8 cellular contexts compared by ENCODE assay signal in genomic region chr19:8210660-8211101, GRCh38. TPM values are rescaled to one million over a fixed set of nuclear protein-coding genes. Genes with fewer than 3 reads are reported as not detected.
DNase-seq lines count a peak whose midpoint lies in the region; ATAC-seq, FAIRE-seq and TF ChIP-seq lines count a peak whose summit lies in the region.

No MANE protein-coding gene starts in this region.

- no peak for DNase-seq in CD14-positive monocyte (ENCODE audit: low spot score)
- DNase-seq in H9, result no peak
- no peak for DNase-seq in astrocyte (ENCODE audit: low read depth)
- DNase-seq in NK-92 (lab: John Stamatoyannopoulos, UW; ENCODE audit: unreplicated experiment), result no peak
- no peak for DNase-seq in activated CD4-positive, alpha-beta T cell treated with anti-CD3 and anti-CD28 coated beads for 48 hours

- H3K56ac ChIP-seq in H9 (ENCODE audit: insufficient read length, low read depth, low read length), result no peak overlapping the region

- H3K27me3 Mint-ChIP-seq in CD14-positive monocyte (ENCODE audit: low read depth in 3 of 3), result peaks cover 45 to 74% (median 66%) of the 10 kb centered on the region in 3 donors
- H3K27me3 Mint-ChIP-seq in H9 (ENCODE audit: low read depth), result peaks cover 2% of the 10 kb centered on the region; the same call in 1 of the 2 replicates
- peaks cover 17% of the 10 kb centered on the region for H3K27me3 Mint-ChIP-seq in astrocyte (ENCODE audit: low read depth, unreplicated experiment)

- no peak overlapping the region for H3K18ac ChIP-seq in H9 (ENCODE audit: insufficient read length, low read depth, low read length)

- no peak for TF ChIP-seq CTCF in CD14-positive monocyte (IDR thresholded peaks at IDR 0.05)
- TF ChIP-seq CTCF in H9 (conservative IDR thresholded peaks at IDR 0.05), result no peak
- no peak for TF ChIP-seq CTCF in astrocyte (IDR thresholded peaks at IDR 0.05; ENCODE audit: insufficient read depth, low read depth, low read length)

- H3K27me3 ChIP-seq in H9 (ENCODE audit: insufficient read depth, low read length) (no peaks in the 10 kb centered on the region), astrocyte (ENCODE audit: insufficient read depth, low read length) (peaks cover 4% of the 10 kb centered on the region), mucosa of stomach (ENCODE audit: control insufficient read depth, insufficient read depth, low read length) (peaks cover 20% of the 10 kb centered on the region)

- peaks cover 6 to 7% of the 10 kb centered on the region in 2 donors for H3K36me3 Mint-ChIP-seq in CD14-positive monocyte
- H3K36me3 Mint-ChIP-seq in H9 (ENCODE audit: insufficient read depth in 1 of 3, low read depth in 3 of 3), result peaks cover 15 to 28% (median 18%) of the 10 kb centered on the region in 3 experiments
- peaks cover 4% of the 10 kb centered on the region for H3K36me3 Mint-ChIP-seq in astrocyte (ENCODE audit: low read depth, unreplicated experiment)

- H2BK5ac ChIP-seq in H9 (ENCODE audit: insufficient read length, low read length), result no peak overlapping the region

- no peaks in the 10 kb centered on the region for H4K20me1 ChIP-seq in H9 (ENCODE audit: control insufficient read depth, insufficient read depth, insufficient read length)
- H4K20me1 ChIP-seq in astrocyte (ENCODE audit: insufficient read depth, low read length), result no peaks in the 10 kb centered on the region

- no peak overlapping the region for H2AK5ac ChIP-seq in H9 (ENCODE audit: insufficient read length, low read length)

- no peak overlapping the region for H2BK20ac ChIP-seq in H9 (ENCODE audit: low read depth, low read length, poor library complexity, severe bottlenecking)

- H3K9ac ChIP-seq in H9 (ENCODE audit: extremely low read depth, insufficient read length, low read length) (no peak overlapping the region), astrocyte (ENCODE audit: low read length) (no peak overlapping the region), mucosa of stomach (ENCODE audit: low read length) (peak overlapping the region; percentile 15)

- no peak overlapping the region for H3K4ac ChIP-seq in H9 (ENCODE audit: low read depth, low read length)

- no peak overlapping the region for H4K5ac ChIP-seq in H9 (ENCODE audit: insufficient read length, low read depth, low read length)

- H3K27ac ChIP-seq in H9 (ENCODE audit: insufficient read length, low read depth, low read length) (no peak overlapping the region), astrocyte (ENCODE audit: low read depth, low read length) (no peak overlapping the region)

- intact Hi-C loops in CD14-positive monocyte (cut with micrococcal nuclease), result loop anchor here in 1 of 2 donors (5.0 kb wide), 1 partner anchor 33 kb away; no protein-coding TSS in a partner anchor

- peaks cover 0 to 16% (median 8%) of the 10 kb centered on the region in 7 donors for H3K9me3 Mint-ChIP-seq in CD14-positive monocyte
- no peaks in the 10 kb centered on the region for H3K9me3 Mint-ChIP-seq in H9
- H3K9me3 Mint-ChIP-seq in astrocyte (ENCODE audit: unreplicated experiment), result no peaks in the 10 kb centered on the region

- H3K9me3 ChIP-seq in H9 (ENCODE audit: control insufficient read depth, low read depth, low read length) (no peaks in the 10 kb centered on the region), astrocyte (ENCODE audit: insufficient read depth, low read depth, low read length) (no peaks in the 10 kb centered on the region), mucosa of stomach (ENCODE audit: control insufficient read depth, low read length) (no peaks in the 10 kb centered on the region)

- H3K79me2 ChIP-seq in H9 (ENCODE audit: insufficient read depth, low read length), result peaks cover 23% of the 10 kb centered on the region; the same call in 1 of the 2 replicates
- no peaks in the 10 kb centered on the region for H3K79me2 ChIP-seq in astrocyte (ENCODE audit: insufficient read depth, low read length)

- no CpG with 5 or more reads among the region's 10 CpGs for WGBS in H9 (ENCODE audit: extremely low coverage, insufficient read length, low lambda C conversion rate)

- no peak overlapping the region for H4K8ac ChIP-seq in H9 (replicated peaks; ENCODE audit: insufficient read length, low read depth, low read length)

- no peak for ATAC-seq in GM19455 (IDR thresholded peaks at IDR 0.05; ENCODE audit: unreplicated experiment)
- no peak for ATAC-seq in GM19397 (IDR thresholded peaks at IDR 0.05; ENCODE audit: unreplicated experiment)

- no peaks in the 10 kb centered on the region for H3K4me1 ChIP-seq in H9 (ENCODE audit: insufficient read depth, low read length)
- no peaks in the 10 kb centered on the region for H3K4me1 ChIP-seq in astrocyte (ENCODE audit: insufficient read depth, low read length)
- no peaks in the 10 kb centered on the region for H3K4me1 ChIP-seq in mucosa of stomach (ENCODE audit: control insufficient read depth, insufficient read depth, low read length)

- no peak overlapping the region for H3K14ac ChIP-seq in H9 (ENCODE audit: insufficient read depth, low read length)

- no peak overlapping the region for H2AFZ ChIP-seq in H9 (ENCODE audit: low read length)
- no peak overlapping the region for H2AFZ ChIP-seq in astrocyte (ENCODE audit: low read depth, low read length)

- FAIRE-seq in astrocyte (lab: Jason Lieb, UNC), result no peak

- H3K4me3 Mint-ChIP-seq in CD14-positive monocyte (peak overlapping the region; percentile 73 to 90), H9 (peak overlapping the region; percentile 82 to 95), astrocyte (ENCODE audit: unreplicated experiment) (peak overlapping the region; percentile 95)

- H3K27ac Mint-ChIP-seq in CD14-positive monocyte (no peak overlapping the region), H9 (no peak overlapping the region), astrocyte (ENCODE audit: unreplicated experiment) (no peak overlapping the region)

- peaks cover 33% of the 10 kb centered on the region for H3K4me1 Mint-ChIP-seq in CD14-positive monocyte
- peaks cover 36 to 44% of the 10 kb centered on the region in 2 experiments for H3K4me1 Mint-ChIP-seq in H9
- peaks cover 6% of the 10 kb centered on the region for H3K4me1 Mint-ChIP-seq in astrocyte (ENCODE audit: low read depth, unreplicated experiment)

- H3K23ac ChIP-seq in H9 (ENCODE audit: insufficient read length, low read depth, low read length), result no peak overlapping the region

- no peak overlapping the region for H2BK120ac ChIP-seq in H9 (ENCODE audit: low read depth, low read length, poor library complexity, severe bottlenecking)

- H4K91ac ChIP-seq in H9 (ENCODE audit: insufficient read length, low read depth, low read length), result no peak overlapping the region

- H3T11ph ChIP-seq in H9 (ENCODE audit: low read length), result no peak overlapping the region

- no peak overlapping the region for H3K4me3 ChIP-seq in astrocyte (ENCODE audit: insufficient read depth, low read depth, low read length)
- H3K4me3 ChIP-seq in mucosa of stomach (ENCODE audit: low read length), result no peak overlapping the region

- peaks cover 7% of the 10 kb centered on the region for H3K79me1 ChIP-seq in H9 (ENCODE audit: insufficient read depth, low read depth, low read length, poor library complexity, severe bottlenecking)

- no peaks in the 10 kb centered on the region for H3K36me3 ChIP-seq in astrocyte (ENCODE audit: insufficient read depth, low read length)
- no peaks in the 10 kb centered on the region for H3K36me3 ChIP-seq in mucosa of stomach (ENCODE audit: control insufficient read depth, insufficient read depth, low read length)

- H2BK12ac ChIP-seq in H9 (ENCODE audit: insufficient read length, low read depth, low read length), result no peak overlapping the region

- no peak overlapping the region for H2BK15ac ChIP-seq in H9 (ENCODE audit: low read depth, low read length)

- H3K23me2 ChIP-seq in H9 (ENCODE audit: insufficient read length, low read depth, low read length, poor library complexity, severe bottlenecking), result peaks cover 13% of the 10 kb centered on the region

- peak overlapping the region; percentile 80 for H3K4me2 ChIP-seq in H9 (ENCODE audit: insufficient read depth, insufficient read length, low read length)
- no peak overlapping the region for H3K4me2 ChIP-seq in astrocyte (ENCODE audit: low read length)

RNA-seq across cellular contexts. Expression of gene CERS4, which starts 1.5 kb away (rescaled TPM):
- 10 to 100 TPM; 12.0 to 12.1 TPM for polyA plus RNA-seq in CD14-positive monocyte
- total RNA-seq in H9 (2021) (62.6 and 66.5 TPM in 2 replicates), astrocyte (13.3 and 15.7 TPM in 2 replicates)
